Comparison of ENCODE assay signal across 10 cellular contexts in the genomic region with DNA sequence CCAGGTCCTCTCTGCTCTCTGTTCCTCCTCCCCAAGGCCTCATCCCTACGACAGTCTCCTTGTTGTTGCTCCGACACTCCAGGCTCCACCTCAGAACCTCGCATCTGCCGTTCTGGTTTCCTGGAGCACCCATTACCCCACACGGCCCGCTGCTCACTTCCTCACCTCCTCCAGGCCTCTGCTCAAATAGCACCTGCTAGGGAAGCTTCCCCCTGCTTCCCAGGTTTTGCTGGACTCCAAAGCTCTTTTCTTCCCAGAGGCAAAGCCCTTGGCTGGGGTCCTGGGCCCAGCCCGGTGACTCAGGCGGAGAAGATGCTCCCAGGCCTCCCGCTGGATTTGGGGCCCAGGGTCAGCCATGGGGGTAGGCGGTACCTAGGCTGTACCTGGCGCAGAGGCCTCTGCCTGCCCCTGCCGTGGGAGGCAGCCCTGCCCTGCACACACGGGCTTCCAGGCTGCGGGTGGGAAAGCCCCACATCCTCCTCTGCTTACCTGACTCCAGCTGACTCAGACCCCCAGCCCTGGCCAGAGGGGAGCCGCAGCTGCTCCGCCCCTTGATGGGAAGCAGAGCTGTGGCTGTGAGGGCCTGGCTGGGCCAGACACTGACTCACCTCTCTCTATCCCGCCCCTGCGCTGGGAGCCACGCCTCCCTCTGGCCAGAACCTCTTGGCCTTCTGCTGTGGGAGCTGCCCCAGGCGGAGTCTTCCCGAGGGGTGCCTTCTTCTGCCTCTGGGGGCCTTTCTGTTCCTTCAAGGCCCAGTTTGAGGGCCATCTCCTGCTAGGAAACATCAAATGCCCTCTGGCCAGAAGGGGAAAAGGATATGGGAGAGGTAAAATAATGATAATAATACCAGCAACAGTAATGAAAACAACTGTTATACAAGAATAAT.
A peak's percentile ranks its signal among the peaks of the same experiment; 100 is the strongest.
DNase-seq lines count a peak whose midpoint lies in the region; TF ChIP-seq lines count a peak whose summit lies in the region.
"Had no signal": no experiment of that assay in that cellular context is flagged by ENCODE, and none has a peak within 500 bp of the region (broad histone marks: within the 10 kb centered on the region; RNA-seq: fewer than 3 reads in every experiment).

No MANE protein-coding gene starts in this region.

- peak overlapping the region; percentile 3 for H3K9ac ChIP-seq in fibroblast of lung (ENCODE audit: insufficient read depth, low read length)

- H3K27ac ChIP-seq in fibroblast of lung (ENCODE audit: insufficient read depth, low read length), result peak overlapping the region; percentile 60
- H3K27ac ChIP-seq in osteoblast (ENCODE audit: low read depth, low read length), result peak overlapping the region; percentile 92
- H3K27ac ChIP-seq: 22Rv1 had no signal

- POLR2A ChIA-PET in GM10248 (lab: Yijun Ruan, JAX), result no interaction called here

- H2AFZ ChIP-seq in fibroblast of lung (ENCODE audit: low read length) (no peak overlapping the region), osteoblast (ENCODE audit: low read length) (peak overlapping the region; percentile 66)

- no peaks in the 10 kb centered on the region for H3K27me3 ChIP-seq in fibroblast of lung (ENCODE audit: control insufficient read depth, insufficient read depth, low read length)
- no peaks in the 10 kb centered on the region for H3K27me3 ChIP-seq in osteoblast (ENCODE audit: insufficient read depth, low read length)

- CTCF ChIA-PET in GM10248 (lab: Yijun Ruan, JAX), result interaction anchor here (1.6 kb wide), 1 partner anchor 17 kb away, joined by 4 read pairs; no protein-coding TSS in a partner anchor

- peaks cover 19% of the 10 kb centered on the region for H3K4me1 ChIP-seq in fibroblast of lung (ENCODE audit: control insufficient read depth, extremely low read depth, insufficient read depth, low read length)
- H3K4me1 ChIP-seq in osteoblast (ENCODE audit: insufficient read depth, low read length), result peaks cover 32% of the 10 kb centered on the region

- peak overlapping the region in 1 of 4 experiments; percentile 31 for H3K4me3 ChIP-seq in fibroblast of lung (replicated peaks in 1 of 4; ENCODE audit: control extremely low read depth in 1 of 4, insufficient read depth in 1 of 4, low read depth in 3 of 4, low read length in 4 of 4)
- peak overlapping the region; percentile 51 for H3K4me3 ChIP-seq in osteoblast (ENCODE audit: insufficient read depth, low read length)

- H3K36me3 ChIP-seq in fibroblast of lung (ENCODE audit: control insufficient read depth, insufficient read depth, low read length) (no peaks in the 10 kb centered on the region), osteoblast (ENCODE audit: insufficient read depth, low read length) (no peaks in the 10 kb centered on the region)

- TF ChIP-seq CTCF in fibroblast of lung (conservative IDR thresholded peaks at IDR 0.05 in 1 of 2, IDR thresholded peaks at IDR 0.05 in 1 of 2; ENCODE audit: low read depth in 1 of 2, low read length in 2 of 2) (no peak), osteoblast (IDR thresholded peaks at IDR 0.05; ENCODE audit: extremely low read depth, low read depth, low read length) (no peak), GM10248 (IDR thresholded peaks at IDR 0.05; ENCODE audit: control extremely low read depth, extremely low read depth, low read depth, missing control alignments) (no peak)

- DNase-seq in DMS 273 (lab: John Stamatoyannopoulos, UW; ENCODE audit: unreplicated experiment), result peak; percentile 42
- DNase-seq in DMS 273 treated with DMSO at 0.1 percent for 48 hours (lab: John Stamatoyannopoulos, UW), result no peak
- DNase-seq in SW480 (ENCODE audit: low spot score), result peak; percentile 93
- DNase-seq in fibroblast of lung (ENCODE audit: low read depth in 2 of 2), result peak; percentile 91 to 98
- peak; percentile 98 for DNase-seq in osteoblast (ENCODE audit: insufficient read length, low spot score, missing footprints)
- no peak for DNase-seq in GM10248 (ENCODE audit: extremely low spot score)
- no peak for DNase-seq in NCI-H2107 treated with DMSO at 0.1 percent for 48 hours (lab: John Stamatoyannopoulos, UW; ENCODE audit: unreplicated experiment)
- no peak for DNase-seq in stimulated activated naive CD4-positive, alpha-beta T cell (lab: John Stamatoyannopoulos, UW)
- DNase-seq: activated B cell treated with CpG ODN at 0.5 μM for 24 hours had no signal

- no peaks in the 10 kb centered on the region for H3K9me3 ChIP-seq in fibroblast of lung (ENCODE audit: control insufficient read depth, insufficient read depth, low read depth, low read length)
- no peaks in the 10 kb centered on the region for H3K9me3 ChIP-seq in osteoblast (ENCODE audit: low read depth, low read length)

- H4K20me1 ChIP-seq in fibroblast of lung (ENCODE audit: control insufficient read depth, extremely low read depth, insufficient read depth, low read length), result no peaks in the 10 kb centered on the region
- no peaks in the 10 kb centered on the region for H4K20me1 ChIP-seq in osteoblast (ENCODE audit: insufficient read depth, low read length)

- H3K4me2 ChIP-seq in fibroblast of lung (ENCODE audit: extremely low read depth, insufficient read depth, low read length) (peak overlapping the region; percentile 34), osteoblast (ENCODE audit: insufficient read depth, low read length) (peak overlapping the region; percentile 67)

- no peaks in the 10 kb centered on the region for H3K79me2 ChIP-seq in fibroblast of lung (ENCODE audit: control insufficient read depth, insufficient read depth, low read length)
- no peaks in the 10 kb centered on the region for H3K79me2 ChIP-seq in osteoblast (ENCODE audit: insufficient read depth, low read length)

Comparison
In these comparisons a context has a peak if more than half of its experiments do, and no peak if none do; other contexts are left out.
1. DNase-seq: peak in DMS 273 (single experiment), SW480 (single experiment), fibroblast of lung (2 of 2) and osteoblast (single experiment); none in DMS 273 treated with DMSO at 0.1 percent for 48 hours (single experiment), GM10248 (single experiment), NCI-H2107 treated with DMSO at 0.1 percent for 48 hours (single experiment) and stimulated activated naive CD4-positive, alpha-beta T cell (0 of 6).